In the genomic region with DNA sequence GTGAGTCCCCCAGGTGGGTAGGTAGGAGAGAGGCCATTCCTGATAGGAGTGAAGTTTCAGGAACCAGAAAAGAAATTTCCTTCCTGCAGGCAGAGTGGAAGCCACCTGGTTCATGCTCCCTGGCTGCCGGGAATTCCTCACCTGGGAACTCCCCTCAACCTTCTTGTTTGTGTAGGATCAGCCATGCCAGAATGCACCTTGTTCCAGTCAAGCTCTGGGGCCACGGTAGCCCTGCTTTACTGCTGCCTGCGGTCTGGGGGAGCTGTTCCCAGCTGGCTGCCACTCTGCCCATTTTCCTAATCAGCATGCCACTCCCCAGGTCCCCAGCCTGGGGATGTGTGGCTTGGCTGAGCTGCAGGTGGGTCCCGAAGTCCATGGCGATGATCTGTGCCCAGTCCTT, we compare ENCODE assay signal across 19 cellular contexts. TPM values are rescaled to one million over a fixed set of nuclear protein-coding genes. Genes with fewer than 3 reads are reported as not detected.
DNase-seq lines count a peak whose midpoint lies in the region; ATAC-seq and TF ChIP-seq lines count a peak whose summit lies in the region.
"Had no signal": no experiment of that assay in that cellular context is flagged by ENCODE, and none has a peak within 500 bp of the region (broad histone marks: within the 10 kb centered on the region; RNA-seq: fewer than 3 reads in every experiment).

No MANE protein-coding gene starts in this region.

- H3K9ac ChIP-seq in colonic mucosa (ENCODE audit: low read depth in 2 of 2, low read length in 2 of 2) (no peak overlapping the region), subcutaneous abdominal adipose tissue (ENCODE audit: low read length in 5 of 5) (peak overlapping the region in 1 of 5 donors; percentile 32)

- H3K27ac ChIP-seq in colonic mucosa (peak overlapping the region; percentile 31), right lobe of liver (no peak overlapping the region), subcutaneous abdominal adipose tissue (ENCODE audit: low read depth, low read length) (peak overlapping the region; percentile 67)
- H3K27ac ChIP-seq: coronary artery had no signal

- DNase-seq in NCI-H69 (lab: John Stamatoyannopoulos, UW) = peak; percentile 13
- no peak for DNase-seq in colonic mucosa
- DNase-seq in right lobe of liver = no peak
- no peak for DNase-seq in foreskin fibroblast
- no peak for DNase-seq in COLO829 (ENCODE audit: low spot score)
- DNase-seq in activated CD4-positive, alpha-beta T cell treated with anti-CD3 and anti-CD28 coated beads, Interleukin-2, amount 50 U/mL, for 48 hours = no peak
- DNase-seq: activated CD8-positive, alpha-beta memory T cell treated with anti-CD3 and anti-CD28 coated beads, Interleukin-2, amount 10 ng/mL, durations not matched to agents 7 days and 5 days; amygdala; erythroblast; H7; NCI-H1417 treated with DMSO at 0.1 percent for 48 hours; stimulated activated CD4-positive, alpha-beta T cell treated with anti-CD3 and anti-CD28 coated beads, Interleukin-12 subunit alpha, Interleukin-12 subunit beta, amount 100 ng/mL, for 4 hours; T-helper 2 cell had no signal

- TF ChIP-seq CTCF in colonic mucosa (IDR thresholded peaks at IDR 0.05) = no peak
- no peak for TF ChIP-seq CTCF in right lobe of liver (IDR thresholded peaks at IDR 0.05)
- TF ChIP-seq CTCF in foreskin fibroblast (IDR thresholded peaks at IDR 0.05; ENCODE audit: low read depth, low read length) = no peak

- TF ChIP-seq POLR2A in right lobe of liver (IDR thresholded peaks at IDR 0.05) = no peak

- H3K4me1 ChIP-seq in colonic mucosa (peaks cover 12% of the 10 kb centered on the region), right lobe of liver (peaks cover 0 to 19% (median 0%) of the 10 kb centered on the region in 4 donors), subcutaneous abdominal adipose tissue (ENCODE audit: control insufficient read depth in 5 of 5, insufficient read depth in 5 of 5, low read length in 5 of 5) (peaks cover 17 to 59% (median 44%) of the 10 kb centered on the region in 5 donors)

- ATAC-seq in right lobe of liver = peak; percentile 22 to 61 (median 34)
- ATAC-seq: activated CD4-positive, CD25-positive, alpha-beta regulatory T cell treated with anti-CD3 and anti-CD28 coated beads, Interleukin-2, amount 50 U/mL, for 24 hours; activated CD8-positive, alpha-beta memory T cell treated with anti-CD3 and anti-CD28 coated beads, Interleukin-2, amount 10 ng/mL, durations not matched to agents 7 days and 5 days had no signal

- no peaks in the 10 kb centered on the region for H3K36me3 ChIP-seq in colonic mucosa
- H3K36me3 ChIP-seq in right lobe of liver = no peaks in the 10 kb centered on the region
- H3K36me3 ChIP-seq in subcutaneous abdominal adipose tissue (ENCODE audit: control insufficient read depth in 5 of 5, insufficient read depth in 5 of 5, low read length in 5 of 5) = no peaks in the 10 kb centered on the region

- H3K9me3 ChIP-seq in colonic mucosa = no peaks in the 10 kb centered on the region
- no peaks in the 10 kb centered on the region for H3K9me3 ChIP-seq in right lobe of liver
- no peaks in the 10 kb centered on the region for H3K9me3 ChIP-seq in subcutaneous abdominal adipose tissue (ENCODE audit: control insufficient read depth in 5 of 5, low read length in 5 of 5)

- 17% methylated on average over 2 of the region's 5 CpGs for WGBS in right lobe of liver (ENCODE audit: insufficient coverage, low coverage, low lambda C conversion rate, missing lambda C conversion rate)

- no peaks in the 10 kb centered on the region for H3K27me3 ChIP-seq in colonic mucosa
- H3K27me3 ChIP-seq in right lobe of liver = no peaks in the 10 kb centered on the region
- H3K27me3 ChIP-seq in subcutaneous abdominal adipose tissue (ENCODE audit: control insufficient read depth in 5 of 5, insufficient read depth in 4 of 5, low read length in 5 of 5) = no peaks in the 10 kb centered on the region

- H3K4me3 ChIP-seq in colonic mucosa (no peak overlapping the region), right lobe of liver (no peak overlapping the region), subcutaneous abdominal adipose tissue (ENCODE audit: low read depth in 1 of 5, low read length in 5 of 5) (no peak overlapping the region), foreskin fibroblast (ENCODE audit: low read depth in 1 of 2, low read length in 2 of 2) (no peak overlapping the region)
- H3K4me3 ChIP-seq: coronary artery had no signal

- intact Hi-C loops in colonic mucosa (cut with DNase I) = no loop called here
- intact Hi-C loops in right lobe of liver (cut with DNase I) = no loop called here

RNA-seq across cellular contexts. Expression of a gene that starts 18.7 kb away (rescaled TPM):
- total RNA-seq in colonic mucosa (10 to 100 TPM; 76.9 to 78.7 TPM), right lobe of liver (100 to 1,000 TPM in 1 of 6 experiments, 10 to 100 TPM in 5; 48.5 to 145 (median 79.5) TPM)

RNA-seq across cellular contexts. Expression of a gene that starts 54.1 kb away (rescaled TPM):
- total RNA-seq in colonic mucosa = 100 to 1,000 TPM; 212 to 214 TPM
- not detected for total RNA-seq in right lobe of liver
- total RNA-seq: activated CD8-positive, alpha-beta memory T cell treated with anti-CD3 and anti-CD28 coated beads, Interleukin-2, amount 10 ng/mL, durations not matched to agents 7 days and 5 days; B cell; H7; LHCN-M2; myocyte had no signal

Comparison
In these comparisons a context has a peak if more than half of its experiments do, and no peak if none do; other contexts are left out.
1. H3K27ac ChIP-seq: peak in colonic mucosa (single experiment) and subcutaneous abdominal adipose tissue (single experiment); none in right lobe of liver (0 of 3).
2. RNA of a gene that starts 54.1 kb away (total RNA-seq): 212 to 214 TPM in colonic mucosa; not detected in right lobe of liver; every median in the first group is over 100 times any median in the second.